In the genomic region with DNA sequence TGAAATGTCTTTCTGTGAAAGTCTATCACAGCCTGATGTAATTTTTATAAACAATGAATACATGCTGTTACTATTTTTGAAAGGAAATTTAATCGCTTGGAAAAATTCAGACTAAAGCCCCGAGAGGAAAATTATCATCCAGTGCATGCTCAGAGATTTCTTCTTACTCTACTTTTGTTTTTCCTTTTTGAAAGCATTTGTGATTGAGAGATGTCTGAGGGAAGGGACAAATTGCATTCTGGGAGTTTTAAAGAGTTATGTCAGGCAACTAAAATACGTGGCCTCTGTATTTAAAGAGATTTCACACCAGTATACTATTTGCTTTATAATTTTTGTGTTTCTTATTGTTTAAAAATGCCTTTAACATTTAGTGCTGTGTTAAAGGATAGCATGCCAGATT, we compare ENCODE assay signal across 9 cellular contexts. TPM values are rescaled to one million over a fixed set of nuclear protein-coding genes. Genes with fewer than 3 reads are reported as not detected.
DNase-seq lines count a peak whose midpoint lies in the region; ATAC-seq and TF ChIP-seq lines count a peak whose summit lies in the region.
"Had no signal": no experiment of that assay in that cellular context is flagged by ENCODE, and none has a peak within 500 bp of the region (broad histone marks: within the 10 kb centered on the region; RNA-seq: fewer than 3 reads in every experiment).

No MANE protein-coding gene starts in this region.

- H3K27me3 ChIP-seq in NT2/D1 (ENCODE audit: insufficient read depth, insufficient read length) (no peaks in the 10 kb centered on the region), dorsolateral prefrontal cortex (no peaks in the 10 kb centered on the region), osteoblast (ENCODE audit: insufficient read depth, low read length) (no peaks in the 10 kb centered on the region)

- no peak for ATAC-seq in HG02588 (IDR thresholded peaks at IDR 0.05; ENCODE audit: unreplicated experiment)

- peaks cover 27% of the 10 kb centered on the region for H3K79me2 ChIP-seq in osteoblast (ENCODE audit: insufficient read depth, low read length)

- peak overlapping the region; percentile 90 for H3K4me2 ChIP-seq in osteoblast (ENCODE audit: insufficient read depth, low read length)

- H3K4me1 ChIP-seq in ES-I3 (ENCODE audit: insufficient read depth, low read length), result peaks cover 24% of the 10 kb centered on the region
- H3K4me1 ChIP-seq in NT2/D1 (ENCODE audit: insufficient read depth, insufficient read length), result no peaks in the 10 kb centered on the region
- peaks cover 57% of the 10 kb centered on the region for H3K4me1 ChIP-seq in osteoblast (ENCODE audit: insufficient read depth, low read length)

- peak overlapping the region; percentile 93 for H3K9ac ChIP-seq in ES-I3 (ENCODE audit: low read depth, low read length)
- peak overlapping the region; percentile 92 for H3K9ac ChIP-seq in NT2/D1 (ENCODE audit: insufficient read length, low read depth)

- no peak for DNase-seq in NT2/D1 (ENCODE audit: low read depth, low spot score)
- DNase-seq in dorsolateral prefrontal cortex, result no peak
- no peak for DNase-seq in osteoblast (ENCODE audit: insufficient read length, low spot score, missing footprints)
- DNase-seq in NCI-H2081 (lab: John Stamatoyannopoulos, UW), result no peak
- DNase-seq in NCI-H2196 treated with DMSO at 0.1 percent for 48 hours (lab: John Stamatoyannopoulos, UW; ENCODE audit: unreplicated experiment), result no peak
- DNase-seq in NCI-H226, result no peak

- H3K27ac ChIP-seq in dorsolateral prefrontal cortex (peak overlapping the region; percentile 79 to 100 (median 99)), osteoblast (ENCODE audit: low read depth, low read length) (peak overlapping the region; percentile 82)

- intact Hi-C loops in dorsolateral prefrontal cortex (cut with DNase I), result no loop called here

- peak overlapping the region; percentile 13 for H2AFZ ChIP-seq in osteoblast (ENCODE audit: low read length)

- H3K9me3 ChIP-seq in ES-I3 (ENCODE audit: control insufficient read depth, insufficient read depth, low read length) (no peaks in the 10 kb centered on the region), NT2/D1 (ENCODE audit: insufficient read depth, low read length) (no peaks in the 10 kb centered on the region), osteoblast (ENCODE audit: low read depth, low read length) (no peaks in the 10 kb centered on the region)

- TF ChIP-seq CTCF in dorsolateral prefrontal cortex (IDR thresholded peaks at IDR 0.05 in 54 of 56, conservative IDR thresholded peaks at IDR 0.05 in 2 of 56; ENCODE audit: low read depth in 1 of 56, partially characterized antibody in 56 of 56) (no peak), osteoblast (IDR thresholded peaks at IDR 0.05; ENCODE audit: extremely low read depth, low read depth, low read length) (no peak)

- H3K36me3 ChIP-seq in ES-I3 (ENCODE audit: insufficient read depth, low read length) (no peaks in the 10 kb centered on the region), NT2/D1 (ENCODE audit: insufficient read depth, insufficient read length, low read length) (peaks cover 16% of the 10 kb centered on the region), osteoblast (ENCODE audit: insufficient read depth, low read length) (peaks cover 5% of the 10 kb centered on the region)

- H4K20me1 ChIP-seq in osteoblast (ENCODE audit: insufficient read depth, low read length), result peaks cover 25% of the 10 kb centered on the region

- H3K4me3 ChIP-seq in NT2/D1 (ENCODE audit: insufficient read length, low read depth), result no peak overlapping the region
- peak overlapping the region in 51 of 59 donors; percentile 16 to 98 (median 84) for H3K4me3 ChIP-seq in dorsolateral prefrontal cortex
- H3K4me3 ChIP-seq in osteoblast (ENCODE audit: insufficient read depth, low read length), result peak overlapping the region; percentile 87
- H3K4me3 ChIP-seq: lung had no signal

RNA-seq across cellular contexts. Expression of a gene that starts 1.4 kb away (rescaled TPM):
- 100 to 1,000 TPM in 6 of 120 experiments, 10 to 100 TPM in 114; 38.8 to 111 (median 77.2) TPM for total RNA-seq in dorsolateral prefrontal cortex
- total RNA-seq in osteoblast, result 50.7 and 74.6 TPM in 2 replicates
